Comparison of ENCODE assay signal across 9 cellular contexts in genomic region chr6:52868899-52869298, GRCh38. TPM values are rescaled to one million over a fixed set of nuclear protein-coding genes. Genes with fewer than 3 reads are reported as not detected.
"Had no signal": no experiment of that assay in that cellular context is flagged by ENCODE, and none has a peak within 500 bp of the region (broad histone marks: within the 10 kb centered on the region; RNA-seq: fewer than 3 reads in every experiment).

No MANE protein-coding gene starts in this region.

RNA-seq across cellular contexts. Expression of gene GSTA5, which starts 28.3 kb away (rescaled TPM):
- total RNA-seq: LHCN-M2, MCF 10A, NCI-H460, OCI-LY7, PC-9, Right ventricle myocardium inferior, RPMI7951, SJCRH30, SK-MEL-5 had no signal

RNA-seq across cellular contexts. Expression of gene GSTA3, which starts 40.6 kb away (rescaled TPM):
- total RNA-seq: LHCN-M2, MCF 10A, NCI-H460, OCI-LY7, PC-9, Right ventricle myocardium inferior, RPMI7951, SJCRH30, SK-MEL-5 had no signal
